In the genomic region with DNA sequence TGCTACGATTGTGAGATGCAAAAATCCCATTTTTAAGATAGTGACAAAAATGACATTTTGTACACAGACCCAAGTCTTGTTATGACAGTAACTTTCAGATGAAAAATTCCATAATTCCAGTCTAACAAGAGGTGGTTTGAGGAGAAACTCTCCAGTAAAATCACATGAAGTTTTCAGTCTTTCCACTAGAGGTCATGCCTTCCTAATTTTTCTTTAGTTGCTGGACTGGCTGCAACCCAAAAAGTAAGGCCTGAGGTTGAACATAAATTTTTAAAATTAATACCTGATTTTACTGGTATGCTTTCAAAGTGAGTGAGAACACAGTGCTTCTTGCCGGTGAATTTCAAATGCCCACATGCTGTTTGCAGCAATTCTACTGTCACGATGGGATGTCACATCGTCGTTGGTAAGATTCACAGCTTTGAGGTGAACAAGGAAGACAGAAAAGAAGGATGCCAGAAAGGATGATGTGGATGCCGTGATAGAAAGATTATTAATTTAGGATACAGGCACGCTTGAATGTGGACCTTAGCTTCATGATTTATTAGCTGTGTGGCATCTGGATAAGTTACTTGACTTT, we compare ENCODE assay signal across 9 cellular contexts.
DNase-seq lines count a peak whose midpoint lies in the region; ATAC-seq and TF ChIP-seq lines count a peak whose summit lies in the region.
"Had no signal": no experiment of that assay in that cellular context is flagged by ENCODE, and none has a peak within 500 bp of the region (broad histone marks: within the 10 kb centered on the region; RNA-seq: fewer than 3 reads in every experiment).

No MANE protein-coding gene starts in this region.

- 21% methylated on average over 7 of the region's 7 CpGs for WGBS in mammary epithelial cell (ENCODE audit: low coverage, missing lambda C conversion rate)

- H3K4me3 ChIP-seq in HCT116 (replicated peaks in 1 of 2; ENCODE audit: low read depth in 1 of 2, low read length in 2 of 2) (no peak overlapping the region), mammary epithelial cell (replicated peaks in 1 of 3; ENCODE audit: insufficient read depth in 1 of 3, low read depth in 2 of 3, low read length in 3 of 3) (no peak overlapping the region), MG63 (no peak overlapping the region)

- no TSS peak for BruUV-seq in HCT116 (replicated peaks; lab: Mats Ljungman, UMichigan)
- BruUV-seq in mammary epithelial cell (replicated peaks; lab: Mats Ljungman, UMichigan), result no TSS peak

- H3K4me1 Mint-ChIP-seq in memory B cell, result peaks cover 5% of the 10 kb centered on the region

- H3K27me3 ChIP-seq in HCT116 (ENCODE audit: insufficient read depth, low read length) (no peaks in the 10 kb centered on the region), mammary epithelial cell (ENCODE audit: insufficient read depth, low read length) (no peaks in the 10 kb centered on the region), MG63 (no peaks in the 10 kb centered on the region)

- no peak for ATAC-seq in HCT116
- ATAC-seq in memory B cell (ENCODE audit: low read depth), result peak; percentile 34
- ATAC-seq in GM18505 (IDR thresholded peaks at IDR 0.05; ENCODE audit: unreplicated experiment), result no peak
- no peak for ATAC-seq in HG02884 (IDR thresholded peaks at IDR 0.05; ENCODE audit: unreplicated experiment)

- no peak overlapping the region for H3K4me2 ChIP-seq in HCT116 (ENCODE audit: low read length)
- no peak overlapping the region for H3K4me2 ChIP-seq in mammary epithelial cell (ENCODE audit: insufficient read depth, low read depth, low read length)

- no peaks in the 10 kb centered on the region for H3K9me3 Mint-ChIP-seq in memory B cell
- H3K9me3 Mint-ChIP-seq: IgD-negative memory B cell had no signal

- H3K79me2 ChIP-seq in HCT116 (ENCODE audit: insufficient read depth, low read length) (no peaks in the 10 kb centered on the region), mammary epithelial cell (ENCODE audit: insufficient read depth, low read length) (peaks cover 14% of the 10 kb centered on the region)

- intact Hi-C loops in HCT116 (cut with micrococcal nuclease) (loop anchor here (1.0 to 10.0 kb wide), 5 partner anchors 98 to 756 kb away; no protein-coding TSS in a partner anchor), mammary epithelial cell (cut with micrococcal nuclease) (loop anchor here (1.0 to 5.0 kb wide), 4 partner anchors 36 to 376 kb away; no protein-coding TSS in a partner anchor)

- no peak overlapping the region for H3K27ac Mint-ChIP-seq in memory B cell
- H3K27ac Mint-ChIP-seq: IgD-negative memory B cell had no signal

- H3K9ac ChIP-seq in HCT116 (ENCODE audit: low read length) (no peak overlapping the region), mammary epithelial cell (ENCODE audit: insufficient read depth, low read length) (no peak overlapping the region)

- in situ Hi-C loops in mammary epithelial cell (cut with MboI; ENCODE audit: low sequenced_read_pairs in 2 of 2), result loop anchor here (5.0 to 25.0 kb wide), 3 partner anchors 226 to 758 kb away; no protein-coding TSS in a partner anchor

- dilution Hi-C loops in mammary epithelial cell (cut with HindIII; ENCODE audit: low sequenced_read_pairs), result no loop called here

- CTCF ChIA-PET in HCT116 (lab: Charles Lee), result interaction anchor here (1.2 to 2.8 kb wide), 2 partner anchors 225 to 314 kb away, joined by 3 to 22 read pairs; no protein-coding TSS in a partner anchor
- CTCF ChIA-PET in mammary epithelial cell (lab: Charles Lee; ENCODE audit: low non-redundant PET), result no interaction called here

- DNase-seq in COLO829 (ENCODE audit: low spot score), result peak; percentile 61
- peak; percentile 33 for DNase-seq in HCT116 (ENCODE audit: low read depth, low spot score)
- peak; percentile 3 for DNase-seq in NCI-H748 treated with DMSO at 0.1 percent for 48 hours (lab: John Stamatoyannopoulos, UW)
- peak; percentile 47 for DNase-seq in mammary epithelial cell
- DNase-seq in memory B cell (ENCODE audit: low spot score in 2 of 2), result peak in 1 of 2 donors; percentile 35
- no peak for DNase-seq in MG63

- H3K36me3 ChIP-seq in HCT116 (ENCODE audit: control insufficient read depth in 1 of 2, insufficient read depth in 2 of 2, low read length in 2 of 2) (no peaks in the 10 kb centered on the region), mammary epithelial cell (ENCODE audit: insufficient read depth, low read length) (no peaks in the 10 kb centered on the region), MG63 (no peaks in the 10 kb centered on the region)

- H4K20me1 ChIP-seq in HCT116 (ENCODE audit: insufficient read depth), result no peaks in the 10 kb centered on the region
- H4K20me1 ChIP-seq in mammary epithelial cell (ENCODE audit: insufficient read depth, low read length), result no peaks in the 10 kb centered on the region

- H3K9me2 ChIP-seq in HCT116 (ENCODE audit: insufficient read depth), result no peaks in the 10 kb centered on the region

- no peaks in the 10 kb centered on the region for H3K27me3 Mint-ChIP-seq in memory B cell

- TF ChIP-seq CTCF in HCT116 (IDR thresholded peaks at IDR 0.05 in 2 of 3, conservative IDR thresholded peaks at IDR 0.05 in 1 of 3; ENCODE audit: borderline replicate concordance in 1 of 3, insufficient read depth in 1 of 3, low read depth in 2 of 3, low read length in 2 of 3) (peak; percentile 58 to 73 (median 70)), mammary epithelial cell (conservative IDR thresholded peaks at IDR 0.05 in 1 of 2, IDR thresholded peaks at IDR 0.05 in 1 of 2; ENCODE audit: extremely low read depth in 1 of 2, insufficient read depth in 1 of 2, low read depth in 1 of 2, low read length in 2 of 2) (peak; percentile 49 to 63)

- H2AFZ ChIP-seq in HCT116 (ENCODE audit: low read depth, low read length, poor library complexity, severe bottlenecking), result no peak overlapping the region
- H2AFZ ChIP-seq in mammary epithelial cell (ENCODE audit: low read depth, low read length), result no peak overlapping the region

- RAD21 ChIA-PET in HCT116 (lab: Charles Lee; ENCODE audit: low non-redundant PET in 1 of 2, low total read pairs in 2 of 2, uncharacterized antibody in 2 of 2, unreplicated experiment in 2 of 2), result interaction anchor here in 1 of 2 experiments (1.6 kb wide), 1 partner anchor 225 kb away, joined by 6 read pairs; no protein-coding TSS in a partner anchor

- POLR2A ChIA-PET in HCT116 (lab: Charles Lee), result interaction anchor here (1.2 kb wide), 1 partner anchor 225 kb away, joined by 3 read pairs; no protein-coding TSS in a partner anchor

- TF ChIP-seq RAD21 in HCT116 (IDR thresholded peaks at IDR 0.05; ENCODE audit: low read depth), result peak; percentile 91

- H3K27ac ChIP-seq in HCT116 (ENCODE audit: low read depth, low read length) (no peak overlapping the region), mammary epithelial cell (ENCODE audit: insufficient read depth, low read depth, low read length) (no peak overlapping the region)

- peaks cover 8 to 22% of the 10 kb centered on the region in 2 experiments; a peak in 3 of 4 replicates for H3K4me1 ChIP-seq in HCT116 (ENCODE audit: control insufficient read depth in 1 of 2, insufficient read depth in 2 of 2, low read length in 2 of 2)
- H3K4me1 ChIP-seq in mammary epithelial cell (ENCODE audit: insufficient read depth, low read length), result peaks cover 30% of the 10 kb centered on the region

- H3K9me3 ChIP-seq in HCT116 (ENCODE audit: control insufficient read depth in 1 of 2, insufficient read depth in 1 of 2, low read depth in 1 of 2, low read length in 2 of 2) (no peaks in the 10 kb centered on the region), mammary epithelial cell (replicated peaks; ENCODE audit: insufficient read depth, low read length) (no peaks in the 10 kb centered on the region), MG63 (no peaks in the 10 kb centered on the region)

- no peak for TF ChIP-seq POLR2A in HCT116 (IDR thresholded peaks at IDR 0.05; ENCODE audit: borderline replicate concordance, extremely low read depth, insufficient read depth, insufficient read length)
- no peak for TF ChIP-seq POLR2A in GM18505 (IDR thresholded peaks at IDR 0.05; ENCODE audit: borderline replicate concordance, extremely low read depth, insufficient read depth, insufficient read length)

- H3K4me3 Mint-ChIP-seq in memory B cell, result no peak overlapping the region
- H3K4me3 Mint-ChIP-seq: IgD-negative memory B cell had no signal

- H3K36me3 Mint-ChIP-seq in memory B cell, result no peaks in the 10 kb centered on the region
- H3K36me3 Mint-ChIP-seq: IgD-negative memory B cell had no signal

TF ChIP-seq in HCT116, 20 proteins besides CTCF, POLR2A, EP300 and RAD21 (continues in another document):
- TF ChIP-seq, protein P1, sequence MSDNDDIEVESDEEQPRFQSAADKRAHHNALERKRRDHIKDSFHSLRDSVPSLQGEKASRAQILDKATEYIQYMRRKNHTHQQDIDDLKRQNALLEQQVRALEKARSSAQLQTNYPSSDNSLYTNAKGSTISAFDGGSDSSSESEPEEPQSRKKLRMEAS (IDR thresholded peaks at IDR 0.05), result no peak
- no peak for TF ChIP-seq EGR1 (IDR thresholded peaks at IDR 0.05; ENCODE audit: low read depth)
- no peak for TF ChIP-seq ZNF274 (IDR thresholded peaks at IDR 0.05; ENCODE audit: low read depth, low read length)
- TF ChIP-seq JUND (IDR thresholded peaks at IDR 0.05), result no peak
- no peak for TF ChIP-seq POLR2AphosphoS5 (IDR thresholded peaks at IDR 0.05; ENCODE audit: low read depth, low read length)
- TF ChIP-seq SP1 (IDR thresholded peaks at IDR 0.05; ENCODE audit: low read depth), result no peak
- TF ChIP-seq, protein P2, sequence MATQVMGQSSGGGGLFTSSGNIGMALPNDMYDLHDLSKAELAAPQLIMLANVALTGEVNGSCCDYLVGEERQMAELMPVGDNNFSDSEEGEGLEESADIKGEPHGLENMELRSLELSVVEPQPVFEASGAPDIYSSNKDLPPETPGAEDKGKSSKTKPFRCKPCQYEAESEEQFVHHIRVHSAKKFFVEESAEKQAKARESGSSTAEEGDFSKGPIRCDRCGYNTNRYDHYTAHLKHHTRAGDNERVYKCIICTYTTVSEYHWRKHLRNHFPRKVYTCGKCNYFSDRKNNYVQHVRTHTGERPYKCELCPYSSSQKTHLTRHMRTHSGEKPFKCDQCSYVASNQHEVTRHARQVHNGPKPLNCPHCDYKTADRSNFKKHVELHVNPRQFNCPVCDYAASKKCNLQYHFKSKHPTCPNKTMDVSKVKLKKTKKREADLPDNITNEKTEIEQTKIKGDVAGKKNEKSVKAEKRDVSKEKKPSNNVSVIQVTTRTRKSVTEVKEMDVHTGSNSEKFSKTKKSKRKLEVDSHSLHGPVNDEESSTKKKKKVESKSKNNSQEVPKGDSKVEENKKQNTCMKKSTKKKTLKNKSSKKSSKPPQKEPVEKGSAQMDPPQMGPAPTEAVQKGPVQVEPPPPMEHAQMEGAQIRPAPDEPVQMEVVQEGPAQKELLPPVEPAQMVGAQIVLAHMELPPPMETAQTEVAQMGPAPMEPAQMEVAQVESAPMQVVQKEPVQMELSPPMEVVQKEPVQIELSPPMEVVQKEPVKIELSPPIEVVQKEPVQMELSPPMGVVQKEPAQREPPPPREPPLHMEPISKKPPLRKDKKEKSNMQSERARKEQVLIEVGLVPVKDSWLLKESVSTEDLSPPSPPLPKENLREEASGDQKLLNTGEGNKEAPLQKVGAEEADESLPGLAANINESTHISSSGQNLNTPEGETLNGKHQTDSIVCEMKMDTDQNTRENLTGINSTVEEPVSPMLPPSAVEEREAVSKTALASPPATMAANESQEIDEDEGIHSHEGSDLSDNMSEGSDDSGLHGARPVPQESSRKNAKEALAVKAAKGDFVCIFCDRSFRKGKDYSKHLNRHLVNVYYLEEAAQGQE (IDR thresholded peaks at IDR 0.05; ENCODE audit: low read depth), result no peak
